Comparison of ENCODE assay signal across 8 cellular contexts in genomic region chr5:123088031-123088805, GRCh38. TPM values are rescaled to one million over a fixed set of nuclear protein-coding genes. Genes with fewer than 3 reads are reported as not detected.
DNase-seq lines count a peak whose midpoint lies in the region; ATAC-seq, FAIRE-seq and TF ChIP-seq lines count a peak whose summit lies in the region.
"Had no signal": no experiment of that assay in that cellular context is flagged by ENCODE, and none has a peak within 500 bp of the region (broad histone marks: within the 10 kb centered on the region; RNA-seq: fewer than 3 reads in every experiment).

No MANE protein-coding gene starts in this region.

- in situ Hi-C loops in IMR-90 (cut with MboI; ENCODE audit: low sequenced_read_pairs): no loop called here

- TF ChIP-seq CTCF in IMR-90 (conservative IDR thresholded peaks at IDR 0.05; ENCODE audit: low read depth, low read length): no peak
- TF ChIP-seq CTCF in keratinocyte (optimal IDR thresholded peaks at IDR 0.05 in 1 of 3, IDR thresholded peaks at IDR 0.05 in 1 of 3, conservative IDR thresholded peaks at IDR 0.05 in 1 of 3; ENCODE audit: extremely low read depth in 1 of 3, insufficient read depth in 2 of 3, low read length in 3 of 3): no peak

- H3K27ac ChIP-seq in IMR-90 (ENCODE audit: insufficient read depth, low read length) (peak overlapping the region; percentile 23; the same call in 1 of the 2 replicates), keratinocyte (ENCODE audit: control insufficient read depth, insufficient read depth, low read length) (no peak overlapping the region)

- no TSS peak for BruUV-seq in IMR-90 (replicated peaks; lab: Mats Ljungman, UMichigan)

- peak overlapping the region; percentile 92 for H3K27ac Mint-ChIP-seq in stimulated activated naive B cell treated with anti-CD40 and anti-IgM and Interleukin-4, amounts not matched to agents 10 μg/mL and 1 μg/mL and 100 μg/mL, for 72 hours

- H3K79me1 ChIP-seq in IMR-90 (ENCODE audit: low read depth in 1 of 2, low read length in 2 of 2): no peaks in the 10 kb centered on the region

- peaks cover 84 to 96% of the 10 kb centered on the region in 2 donors for H3K27me3 Mint-ChIP-seq in stimulated activated naive B cell treated with anti-CD40 and anti-IgM and Interleukin-4, amounts not matched to agents 10 μg/mL and 1 μg/mL and 100 μg/mL, for 72 hours

- H2BK5ac ChIP-seq in IMR-90 (ENCODE audit: low read depth, low read length, poor library complexity, severe bottlenecking): no peak overlapping the region

- H3K56ac ChIP-seq in IMR-90 (ENCODE audit: extremely low read depth, insufficient read depth, low read length): no peak overlapping the region

- peaks cover 53% of the 10 kb centered on the region for H3K27me3 ChIP-seq in IMR-90 (ENCODE audit: control insufficient read depth, insufficient read depth, low read length)
- peaks cover 90% of the 10 kb centered on the region for H3K27me3 ChIP-seq in keratinocyte (ENCODE audit: control insufficient read depth, extremely low read depth, insufficient read depth, low read length)

- no peak overlapping the region for H2AK5ac ChIP-seq in IMR-90 (ENCODE audit: low read depth, low read length)

- H3K9ac ChIP-seq in IMR-90 (ENCODE audit: low read depth, low read length): peak overlapping the region; percentile 18
- no peak overlapping the region for H3K9ac ChIP-seq in keratinocyte (ENCODE audit: control insufficient read depth, extremely low read depth, insufficient read depth, low read length)

- TF ChIP-seq RAD21 in IMR-90 (IDR thresholded peaks at IDR 0.05; ENCODE audit: low read length): no peak

- ATAC-seq in IMR-90 (ENCODE audit: low read depth): peak; percentile 8
- ATAC-seq in stimulated activated naive B cell treated with anti-CD40 and anti-IgM and Interleukin-4, amounts not matched to agents 10 μg/mL and 1 μg/mL and 100 μg/mL, for 72 hours (replicated peaks): peak in 1 of 2 donors; percentile 30

- H3K9me3 Mint-ChIP-seq in stimulated activated naive B cell treated with anti-CD40 and anti-IgM and Interleukin-4, amounts not matched to agents 10 μg/mL and 1 μg/mL and 100 μg/mL, for 72 hours: no peaks in the 10 kb centered on the region

- H4K5ac ChIP-seq in IMR-90 (ENCODE audit: low read depth, low read length): no peak overlapping the region

- H3K36me3 ChIP-seq in IMR-90 (ENCODE audit: control insufficient read depth, insufficient read depth, low read length): no peaks in the 10 kb centered on the region
- no peaks in the 10 kb centered on the region for H3K36me3 ChIP-seq in keratinocyte (ENCODE audit: control insufficient read depth in 2 of 2, extremely low read depth in 1 of 2, insufficient read depth in 2 of 2, low read length in 2 of 2)

- H2AFZ ChIP-seq in IMR-90 (replicated peaks; ENCODE audit: low read length, poor library complexity) (peak overlapping the region; percentile 81), keratinocyte (ENCODE audit: control insufficient read depth, low read length) (no peak overlapping the region)

- peak overlapping the region; percentile 82 to 89 for H3K4me3 Mint-ChIP-seq in stimulated activated naive B cell treated with anti-CD40 and anti-IgM and Interleukin-4, amounts not matched to agents 10 μg/mL and 1 μg/mL and 100 μg/mL, for 72 hours

- no peak overlapping the region for H3K4ac ChIP-seq in IMR-90 (ENCODE audit: low read depth, low read length)

- H3K4me3 ChIP-seq in IMR-90 (ENCODE audit: insufficient read depth, low read depth, low read length) (peak overlapping the region; percentile 58), keratinocyte (ENCODE audit: control insufficient read depth in 2 of 3, extremely low read depth in 1 of 3, insufficient read depth in 2 of 3, low read depth in 1 of 3, low read length in 3 of 3) (peak overlapping the region in 1 of 3 experiments; percentile 37)

- dilution Hi-C loops in IMR-90 (cut with HindIII; ENCODE audit: low sequenced_read_pairs, unreplicated experiment): no loop called here
- dilution Hi-C loops in keratinocyte (cut with MboI; ENCODE audit: extremely low pct_ligation_motif_present, low sequenced_read_pairs): no loop called here

- H3K79me2 ChIP-seq in keratinocyte (ENCODE audit: control insufficient read depth, insufficient read depth, low read length): no peaks in the 10 kb centered on the region

- intact Hi-C loops in IMR-90 (cut with micrococcal nuclease): loop anchor here (2.0 kb wide), 2 partner anchors 51 to 571 kb away; partner anchors contain the start of gene PPIC

- no peak overlapping the region for H2AK9ac ChIP-seq in IMR-90 (replicated peaks; ENCODE audit: low read depth, low read length, poor library complexity)

- no peaks in the 10 kb centered on the region for H3K9me1 ChIP-seq in IMR-90 (ENCODE audit: insufficient read depth, low read length)
- H3K9me1 ChIP-seq in keratinocyte (ENCODE audit: control insufficient read depth, extremely low read depth, insufficient read depth, low read length): no peaks in the 10 kb centered on the region

- H3K18ac ChIP-seq in IMR-90 (ENCODE audit: low read depth, low read length): peak overlapping the region; percentile 1; the same call in 1 of the 2 replicates

- H3K9me3 ChIP-seq in IMR-90 (ENCODE audit: control insufficient read depth, insufficient read depth, low read length): peaks cover 2% of the 10 kb centered on the region; the same call in 1 of the 2 replicates
- H3K9me3 ChIP-seq in keratinocyte (ENCODE audit: control insufficient read depth, low read depth, low read length): no peaks in the 10 kb centered on the region

- WGBS in IMR-90 (ENCODE audit: extremely low coverage in 2 of 2, insufficient read length in 1 of 2), 2 experiments: 4% methylated on average over 14 of the region's 42 CpGs; no CpG with 5 or more reads in 1 of the 2 experiments

- POLR2A ChIA-PET in IMR-90 (lab: Charles Lee; ENCODE audit: unreplicated experiment): no interaction called here

- no peak for TF ChIP-seq POLR2A in IMR-90 (IDR thresholded peaks at IDR 0.05; ENCODE audit: low read depth, low read length)

- H3K4me2 ChIP-seq in IMR-90 (ENCODE audit: low read depth, low read length) (peak overlapping the region; percentile 80), keratinocyte (ENCODE audit: control insufficient read depth, extremely low read depth, insufficient read depth, low read depth, low read length) (peak overlapping the region; percentile 45)

- no peak overlapping the region for H4K8ac ChIP-seq in IMR-90 (ENCODE audit: low read depth in 2 of 2, low read length in 2 of 2)

- no peaks in the 10 kb centered on the region for H4K20me1 ChIP-seq in IMR-90 (ENCODE audit: insufficient read depth, low read length)
- no peaks in the 10 kb centered on the region for H4K20me1 ChIP-seq in keratinocyte (ENCODE audit: control insufficient read depth, extremely low read depth, insufficient read depth, low read length)

- H3K23ac ChIP-seq in IMR-90 (ENCODE audit: low read depth, low read length): no peak overlapping the region

- H2BK15ac ChIP-seq in IMR-90 (ENCODE audit: low read depth, low read length): no peak overlapping the region

- CTCF ChIA-PET in IMR-90 (lab: Yijun Ruan, JAX): no interaction called here

- H2BK20ac ChIP-seq in IMR-90 (ENCODE audit: low read depth, low read length): no peak overlapping the region

- DNase-seq in IMR-90 (no peak), amniotic epithelial cell (ENCODE audit: low read depth) (peak; percentile 36), keratinocyte (ENCODE audit: low read depth, low spot score) (no peak), C1 segment of cervical spinal cord (lab: John Stamatoyannopoulos, UW) (no peak), HT-29 (ENCODE audit: low spot score) (no peak), NCI-H187 treated with DMSO at 0.1 percent for 48 hours (lab: John Stamatoyannopoulos, UW) (no peak)
- DNase-seq in stimulated activated naive B cell treated with anti-CD40 and anti-IgM and Interleukin-4, amounts not matched to agents 10 μg/mL and 1 μg/mL and 100 μg/mL, for 72 hours: no peak

- H4K91ac ChIP-seq in IMR-90 (ENCODE audit: insufficient read depth, low read depth, low read length): no peak overlapping the region

- no peaks in the 10 kb centered on the region for H3K36me3 Mint-ChIP-seq in stimulated activated naive B cell treated with anti-CD40 and anti-IgM and Interleukin-4, amounts not matched to agents 10 μg/mL and 1 μg/mL and 100 μg/mL, for 72 hours

- no peak overlapping the region for H3K14ac ChIP-seq in IMR-90 (replicated peaks; ENCODE audit: low read depth, low read length)

- peaks cover 28 to 51% of the 10 kb centered on the region in 2 donors for H3K4me1 Mint-ChIP-seq in stimulated activated naive B cell treated with anti-CD40 and anti-IgM and Interleukin-4, amounts not matched to agents 10 μg/mL and 1 μg/mL and 100 μg/mL, for 72 hours

- H3K4me1 ChIP-seq in IMR-90 (ENCODE audit: control insufficient read depth, insufficient read depth, low read length) (no peaks in the 10 kb centered on the region), keratinocyte (ENCODE audit: control insufficient read depth, extremely low read depth, insufficient read depth, low read length) (peaks cover 8% of the 10 kb centered on the region)

- no peak overlapping the region for H2BK120ac ChIP-seq in IMR-90 (ENCODE audit: low read depth, low read length)

- FAIRE-seq in keratinocyte (lab: Jason Lieb, UNC): no peak

RNA-seq across cellular contexts. Expression of gene PRDM6, which starts 0.8 kb away (rescaled TPM):
- total RNA-seq in IMR-90 (2012; rRNA removed): 0.18 and 0.28 TPM in 2 replicates
- 1.0 and 1.1 TPM in 2 replicates for polyA plus RNA-seq in IMR-90 (2012; rRNA removed)
- polyA plus RNA-seq in IMR-90 (2012; cell fraction: cytosol; rRNA removed): 0.45 and 0.59 TPM in 2 replicates
- polyA plus RNA-seq in IMR-90 (2012; cell fraction: nucleus; rRNA removed; ENCODE audit: low replicate concordance): 1.7 and 2.1 TPM in 2 replicates
- 0.01 to 0.09 TPM (median 0.03 TPM) in 3 replicates for polyA plus RNA-seq in keratinocyte
- 0.05 TPM for polyA plus RNA-seq in keratinocyte (2011; ENCODE audit: low read depth)
- polyA plus RNA-seq in keratinocyte (2011; cell fraction: cytosol; rRNA removed): not detected in 2 replicates
- polyA plus RNA-seq in keratinocyte (2011; cell fraction: nucleus; rRNA removed): 0.14 and 0.17 TPM in 2 replicates
- 0.09 and 0.10 TPM in 2 replicates for polyA plus RNA-seq in keratinocyte (2012; ENCODE audit: low replicate concordance)
- not detected in 3 replicates for polyA minus RNA-seq in keratinocyte
- not detected for polyA minus RNA-seq in keratinocyte (2011; cell fraction: cytosol; rRNA and poly(A)+ RNA removed)
- 0.08 TPM in 1 of 2 replicates, not detected in the other for polyA minus RNA-seq in keratinocyte (2011; cell fraction: nucleus; rRNA and poly(A)+ RNA removed)
- total RNA-seq in HT-29 (2014; rRNA removed; shearing (Covaris generic)): not detected in 2 replicates
- total RNA-seq: activated CD8-positive, alpha-beta memory T cell treated with anti-CD3 and anti-CD28 coated beads for 36 hours had no signal

RNA-seq across cellular contexts. Expression of gene PPIC, which starts 51.7 kb away (rescaled TPM):
- 20.6 and 36.9 TPM in 2 replicates for total RNA-seq in IMR-90 (2012; rRNA removed)
- polyA plus RNA-seq in IMR-90 (2012; rRNA removed) (38.8 and 45.6 TPM in 2 replicates), keratinocyte (26.5 to 40.1 TPM (median 28.1 TPM) in 3 replicates)
- polyA plus RNA-seq in IMR-90 (2012; cell fraction: cytosol; rRNA removed): 34.0 and 35.5 TPM in 2 replicates
- polyA plus RNA-seq in IMR-90 (2012; cell fraction: nucleus; rRNA removed; ENCODE audit: low replicate concordance): 6.7 and 10.5 TPM in 2 replicates
- polyA plus RNA-seq in keratinocyte (2011; ENCODE audit: low read depth): 66.8 TPM
- polyA plus RNA-seq in keratinocyte (2011; cell fraction: cytosol; rRNA removed): 32.7 and 34.6 TPM in 2 replicates
- 25.3 and 27.6 TPM in 2 replicates for polyA plus RNA-seq in keratinocyte (2011; cell fraction: nucleus; rRNA removed)
- polyA plus RNA-seq in keratinocyte (2012; ENCODE audit: low replicate concordance): 34.7 and 41.1 TPM in 2 replicates
- 25.7 to 49.0 TPM (median 44.3 TPM) in 3 replicates for polyA minus RNA-seq in keratinocyte
- polyA minus RNA-seq in keratinocyte (2011; cell fraction: cytosol; rRNA and poly(A)+ RNA removed): 35.5 TPM
- 9.2 and 18.8 TPM in 2 replicates for polyA minus RNA-seq in keratinocyte (2011; cell fraction: nucleus; rRNA and poly(A)+ RNA removed)
- 23.3 and 26.3 TPM in 2 replicates for total RNA-seq in HT-29 (2014; rRNA removed; shearing (Covaris generic))
- total RNA-seq: activated CD8-positive, alpha-beta memory T cell treated with anti-CD3 and anti-CD28 coated beads for 36 hours had no signal
